8 cellular contexts compared by ENCODE assay signal in the genomic region with DNA sequence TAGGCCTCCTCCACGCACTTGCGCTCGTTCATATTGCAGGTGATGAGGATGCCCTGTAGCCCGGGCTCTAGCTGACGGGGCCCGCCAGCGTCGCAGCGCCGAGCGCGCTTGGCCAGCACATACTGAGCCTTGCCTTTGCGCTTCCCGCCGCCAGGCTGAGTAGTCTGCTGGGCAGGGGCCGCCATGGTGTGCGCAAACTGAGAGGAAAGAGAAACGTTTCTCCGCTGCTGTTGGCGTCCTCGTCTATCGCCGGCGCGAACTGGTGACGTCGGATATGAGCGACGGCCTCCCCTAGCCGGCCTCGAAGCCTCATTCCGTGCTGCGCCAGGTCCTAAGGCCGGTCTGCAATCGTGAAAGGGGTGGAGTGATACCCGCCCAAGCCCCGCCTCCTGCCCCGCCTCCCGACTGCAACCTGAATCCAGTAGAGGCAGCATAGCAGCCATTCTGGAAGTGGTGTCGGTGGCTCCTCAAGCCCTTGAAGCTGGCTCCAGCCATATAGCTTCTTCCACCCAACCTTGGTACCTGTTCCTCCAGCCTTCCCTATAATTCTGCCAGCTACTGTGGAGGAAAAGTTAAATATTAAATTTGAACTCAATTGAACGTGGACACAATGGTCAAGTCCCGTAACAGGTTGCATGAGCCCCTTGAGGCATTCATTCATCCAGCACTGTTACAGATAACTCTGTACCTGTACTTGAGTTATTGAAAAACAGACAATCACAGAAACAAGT. TPM values are rescaled to one million over a fixed set of nuclear protein-coding genes. Genes with fewer than 3 reads are reported as not detected.
DNase-seq lines count a peak whose midpoint lies in the region; ATAC-seq and TF ChIP-seq lines count a peak whose summit lies in the region.

A gene with protein sequence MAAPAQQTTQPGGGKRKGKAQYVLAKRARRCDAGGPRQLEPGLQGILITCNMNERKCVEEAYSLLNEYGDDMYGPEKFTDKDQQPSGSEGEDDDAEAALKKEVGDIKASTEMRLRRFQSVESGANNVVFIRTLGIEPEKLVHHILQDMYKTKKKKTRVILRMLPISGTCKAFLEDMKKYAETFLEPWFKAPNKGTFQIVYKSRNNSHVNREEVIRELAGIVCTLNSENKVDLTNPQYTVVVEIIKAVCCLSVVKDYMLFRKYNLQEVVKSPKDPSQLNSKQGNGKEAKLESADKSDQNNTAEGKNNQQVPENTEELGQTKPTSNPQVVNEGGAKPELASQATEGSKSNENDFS (minus strand): TSS at position 264 of the 731 bp plus-strand sequence. CDS start 79 bp downstream, at position 185.

- peaks cover 0 to 18% (median 16%) of the 10 kb centered on the region in 4 donors for H3K36me3 ChIP-seq in liver (ENCODE audit: control insufficient read depth in 4 of 4, insufficient read depth in 3 of 4, low read depth in 1 of 4, low read length in 3 of 4)

- peak within 1 kb of the TSS; percentile 82 to 87 for H3K9ac ChIP-seq in liver (ENCODE audit: low read depth in 1 of 2, low read length in 2 of 2)

- H3K9me3 ChIP-seq in liver (ENCODE audit: control insufficient read depth in 4 of 4, low read length in 3 of 4) = no peaks in the 10 kb centered on the region

- TF ChIP-seq RAD21 in liver (IDR thresholded peaks at IDR 0.05) = peak in 1 of 2 donors; percentile 18

- WGBS in liver = 2% methylated on average over 42 of the region's 42 CpGs

- peak; percentile 88 for ATAC-seq in GM19395 (IDR thresholded peaks at IDR 0.05; ENCODE audit: unreplicated experiment)
- peak; percentile 78 for ATAC-seq in HG03565 (IDR thresholded peaks at IDR 0.05; ENCODE audit: unreplicated experiment)

- H3K27ac ChIP-seq in liver (ENCODE audit: low read depth in 1 of 2, low read length in 2 of 2) = peak within 1 kb of the TSS; percentile 97 to 99

- peaks cover 3 to 30% (median 27%) of the 10 kb centered on the region in 4 donors for H3K4me1 ChIP-seq in liver (ENCODE audit: control insufficient read depth in 4 of 4, insufficient read depth in 4 of 4, low read length in 3 of 4)

- peak; percentile 97 for DNase-seq in CD1c-positive myeloid dendritic cell (ENCODE audit: extremely low spot score)
- peak; percentile 69 for DNase-seq in NCI-H748 treated with DMSO at 0.1 percent for 48 hours (lab: John Stamatoyannopoulos, UW)
- DNase-seq in activated CD4-positive, alpha-beta T cell treated with anti-CD3 and anti-CD28 coated beads, Interleukin-2, amount 50 U/mL, for 4 hours = peak; percentile 97 to 99
- DNase-seq in dermis blood vessel endothelial cell = peak; percentile 97
- peak; percentile 99 for DNase-seq in stimulated activated CD4-positive, alpha-beta T cell treated with anti-CD3 and anti-CD28 coated beads, Interleukin-4, amount 100 ng/mL, for 1 hour

- no peaks in the 10 kb centered on the region for H3K27me3 ChIP-seq in liver (ENCODE audit: control insufficient read depth in 4 of 4, insufficient read depth in 4 of 4, low read length in 3 of 4)

- no peak for TF ChIP-seq CTCF in liver (IDR thresholded peaks at IDR 0.05; ENCODE audit: low read depth, low read length, missing input control)

- peak within 1 kb of the TSS; percentile 93 to 99 (median 99) for H3K4me3 ChIP-seq in liver (ENCODE audit: low read depth in 1 of 3, low read length in 3 of 3)

TF ChIP-seq in liver, 16 proteins besides CTCF, POLR2A, EP300 and RAD21:
- TF ChIP-seq HNF4A (conservative IDR thresholded peaks at IDR 0.05) = peak; percentile 44 to 47
- no peak for TF ChIP-seq FOXA1 (IDR thresholded peaks at IDR 0.05)
- TF ChIP-seq EGR1 (IDR thresholded peaks at IDR 0.05; ENCODE audit: low read depth in 2 of 2) = no peak
- peak; percentile 76 for TF ChIP-seq SP1 (IDR thresholded peaks at IDR 0.05)
- no peak for TF ChIP-seq GABPA (IDR thresholded peaks at IDR 0.05 in 1 of 2, conservative IDR thresholded peaks at IDR 0.05 in 1 of 2)
- TF ChIP-seq, protein P1, sequence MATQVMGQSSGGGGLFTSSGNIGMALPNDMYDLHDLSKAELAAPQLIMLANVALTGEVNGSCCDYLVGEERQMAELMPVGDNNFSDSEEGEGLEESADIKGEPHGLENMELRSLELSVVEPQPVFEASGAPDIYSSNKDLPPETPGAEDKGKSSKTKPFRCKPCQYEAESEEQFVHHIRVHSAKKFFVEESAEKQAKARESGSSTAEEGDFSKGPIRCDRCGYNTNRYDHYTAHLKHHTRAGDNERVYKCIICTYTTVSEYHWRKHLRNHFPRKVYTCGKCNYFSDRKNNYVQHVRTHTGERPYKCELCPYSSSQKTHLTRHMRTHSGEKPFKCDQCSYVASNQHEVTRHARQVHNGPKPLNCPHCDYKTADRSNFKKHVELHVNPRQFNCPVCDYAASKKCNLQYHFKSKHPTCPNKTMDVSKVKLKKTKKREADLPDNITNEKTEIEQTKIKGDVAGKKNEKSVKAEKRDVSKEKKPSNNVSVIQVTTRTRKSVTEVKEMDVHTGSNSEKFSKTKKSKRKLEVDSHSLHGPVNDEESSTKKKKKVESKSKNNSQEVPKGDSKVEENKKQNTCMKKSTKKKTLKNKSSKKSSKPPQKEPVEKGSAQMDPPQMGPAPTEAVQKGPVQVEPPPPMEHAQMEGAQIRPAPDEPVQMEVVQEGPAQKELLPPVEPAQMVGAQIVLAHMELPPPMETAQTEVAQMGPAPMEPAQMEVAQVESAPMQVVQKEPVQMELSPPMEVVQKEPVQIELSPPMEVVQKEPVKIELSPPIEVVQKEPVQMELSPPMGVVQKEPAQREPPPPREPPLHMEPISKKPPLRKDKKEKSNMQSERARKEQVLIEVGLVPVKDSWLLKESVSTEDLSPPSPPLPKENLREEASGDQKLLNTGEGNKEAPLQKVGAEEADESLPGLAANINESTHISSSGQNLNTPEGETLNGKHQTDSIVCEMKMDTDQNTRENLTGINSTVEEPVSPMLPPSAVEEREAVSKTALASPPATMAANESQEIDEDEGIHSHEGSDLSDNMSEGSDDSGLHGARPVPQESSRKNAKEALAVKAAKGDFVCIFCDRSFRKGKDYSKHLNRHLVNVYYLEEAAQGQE (IDR thresholded peaks at IDR 0.05) = peak; percentile 68
- TF ChIP-seq RXRA (IDR thresholded peaks at IDR 0.05) = peak; percentile 38 to 56
- TF ChIP-seq HNF4G (IDR thresholded peaks at IDR 0.05) = no peak
- TF ChIP-seq, protein P2, sequence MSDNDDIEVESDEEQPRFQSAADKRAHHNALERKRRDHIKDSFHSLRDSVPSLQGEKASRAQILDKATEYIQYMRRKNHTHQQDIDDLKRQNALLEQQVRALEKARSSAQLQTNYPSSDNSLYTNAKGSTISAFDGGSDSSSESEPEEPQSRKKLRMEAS (IDR thresholded peaks at IDR 0.05) = peak; percentile 51
- no peak for TF ChIP-seq NR2F2 (IDR thresholded peaks at IDR 0.05)
- TF ChIP-seq JUND (IDR thresholded peaks at IDR 0.05) = no peak
- TF ChIP-seq FOXA2 (IDR thresholded peaks at IDR 0.05) = no peak
- peak; percentile 52 for TF ChIP-seq TAF1 (conservative IDR thresholded peaks at IDR 0.05)
- TF ChIP-seq YY1 (IDR thresholded peaks at IDR 0.05) = peak; percentile 87
- TF ChIP-seq, protein P3, sequence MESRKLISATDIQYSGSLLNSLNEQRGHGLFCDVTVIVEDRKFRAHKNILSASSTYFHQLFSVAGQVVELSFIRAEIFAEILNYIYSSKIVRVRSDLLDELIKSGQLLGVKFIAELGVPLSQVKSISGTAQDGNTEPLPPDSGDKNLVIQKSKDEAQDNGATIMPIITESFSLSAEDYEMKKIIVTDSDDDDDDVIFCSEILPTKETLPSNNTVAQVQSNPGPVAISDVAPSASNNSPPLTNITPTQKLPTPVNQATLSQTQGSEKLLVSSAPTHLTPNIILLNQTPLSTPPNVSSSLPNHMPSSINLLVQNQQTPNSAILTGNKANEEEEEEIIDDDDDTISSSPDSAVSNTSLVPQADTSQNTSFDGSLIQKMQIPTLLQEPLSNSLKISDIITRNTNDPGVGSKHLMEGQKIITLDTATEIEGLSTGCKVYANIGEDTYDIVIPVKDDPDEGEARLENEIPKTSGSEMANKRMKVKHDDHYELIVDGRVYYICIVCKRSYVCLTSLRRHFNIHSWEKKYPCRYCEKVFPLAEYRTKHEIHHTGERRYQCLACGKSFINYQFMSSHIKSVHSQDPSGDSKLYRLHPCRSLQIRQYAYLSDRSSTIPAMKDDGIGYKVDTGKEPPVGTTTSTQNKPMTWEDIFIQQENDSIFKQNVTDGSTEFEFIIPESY (IDR thresholded peaks at IDR 0.05) = peak; percentile 48
TF ChIP-seq in liver: peak in this region for 8.

RNA-seq across cellular contexts. Expression of the gene that starts here (rescaled TPM):
- total RNA-seq in dermis blood vessel endothelial cell (91.6 and 93.1 TPM in 2 replicates), liver (10 to 100 TPM; 38.7 to 42.8 TPM)
- polyA plus RNA-seq in liver = 10 to 100 TPM; 10.1 to 14.9 TPM

Comparison
In these comparisons a context has a peak if more than half of its experiments do, and no peak if none do; other contexts are left out.
1. Peak in every context shown above with its lines: DNase-seq, ATAC-seq, H3K4me3 ChIP-seq and H3K27ac ChIP-seq.